ENCODE assay signal across 17 cellular contexts in genomic region chr7:75537731-75538130, GRCh38. TPM values are rescaled to one million over a fixed set of nuclear protein-coding genes. Genes with fewer than 3 reads are reported as not detected.
DNase-seq lines count a peak whose midpoint lies in the region; ATAC-seq and TF ChIP-seq lines count a peak whose summit lies in the region.
"Had no signal": no experiment of that assay in that cellular context is flagged by ENCODE, and none has a peak within 500 bp of the region (broad histone marks: within the 10 kb centered on the region; RNA-seq: fewer than 3 reads in every experiment).

No MANE protein-coding gene starts in this region.

- peaks cover 9% of the 10 kb centered on the region for H3K4me1 Mint-ChIP-seq in activated CD8-positive, alpha-beta memory T cell treated with anti-CD3 and anti-CD28 coated beads, Interleukin-2, amount 10 ng/mL, durations not matched to agents 7 days and 5 days
- peaks cover 18% of the 10 kb centered on the region for H3K4me1 Mint-ChIP-seq in dendritic cell treated with granulocyte-macrophage colony-stimulating factor and Interleukin-4, amounts not matched to agents 40 ng/mL and 50 ng/mL, for 4 days (ENCODE audit: low read depth)
- H3K4me1 Mint-ChIP-seq: GM23338, H9 had no signal

- no TSS peak for BruUV-seq in A673 (replicated peaks; lab: Mats Ljungman, UMichigan)

- intact Hi-C loops in dendritic cell treated with granulocyte-macrophage colony-stimulating factor and Interleukin-4, amounts not matched to agents 40 ng/mL and 50 ng/mL, for 4 days (cut with micrococcal nuclease), result no loop called here
- intact Hi-C loops in A673 (cut with micrococcal nuclease; ENCODE audit: unreplicated experiment), result no loop called here

- H2AFZ ChIP-seq in osteoblast (ENCODE audit: low read length), result no peak overlapping the region
- H2AFZ ChIP-seq: GM23338 had no signal

- no peaks in the 10 kb centered on the region for H4K20me1 ChIP-seq in osteoblast (ENCODE audit: insufficient read depth, low read length)

- H3K36me3 ChIP-seq in osteoblast (ENCODE audit: insufficient read depth, low read length) (peaks cover 28% of the 10 kb centered on the region), A673 (ENCODE audit: insufficient read depth, low read length, poor library complexity, severe bottlenecking) (no peaks in the 10 kb centered on the region)

- H3K4me3 Mint-ChIP-seq in activated CD8-positive, alpha-beta memory T cell treated with anti-CD3 and anti-CD28 coated beads, Interleukin-2, amount 10 ng/mL, durations not matched to agents 7 days and 5 days, result no peak overlapping the region
- no peak overlapping the region for H3K4me3 Mint-ChIP-seq in dendritic cell treated with granulocyte-macrophage colony-stimulating factor and Interleukin-4, amounts not matched to agents 40 ng/mL and 50 ng/mL, for 4 days
- H3K4me3 Mint-ChIP-seq: CD4-positive, alpha-beta T cell; GM23338; H9 had no signal

- H3K4me3 ChIP-seq in osteoblast (ENCODE audit: insufficient read depth, low read length), result no peak overlapping the region
- no peak overlapping the region for H3K4me3 ChIP-seq in A673 (ENCODE audit: low read depth, low read length, poor library complexity, severe bottlenecking)
- H3K4me3 ChIP-seq: GM23338 had no signal

- H3K27ac Mint-ChIP-seq in activated CD8-positive, alpha-beta memory T cell treated with anti-CD3 and anti-CD28 coated beads, Interleukin-2, amount 10 ng/mL, durations not matched to agents 7 days and 5 days, result no peak overlapping the region
- peak overlapping the region; percentile 77 for H3K27ac Mint-ChIP-seq in dendritic cell treated with granulocyte-macrophage colony-stimulating factor and Interleukin-4, amounts not matched to agents 40 ng/mL and 50 ng/mL, for 4 days
- H3K27ac Mint-ChIP-seq: CD4-positive, alpha-beta T cell; GM23338; H9 had no signal

- H3K36me3 Mint-ChIP-seq in activated CD8-positive, alpha-beta memory T cell treated with anti-CD3 and anti-CD28 coated beads, Interleukin-2, amount 10 ng/mL, durations not matched to agents 7 days and 5 days, result peaks cover 2% of the 10 kb centered on the region
- H3K36me3 Mint-ChIP-seq in dendritic cell treated with granulocyte-macrophage colony-stimulating factor and Interleukin-4, amounts not matched to agents 40 ng/mL and 50 ng/mL, for 4 days (ENCODE audit: low read depth), result peaks cover 77% of the 10 kb centered on the region

- H3K4me1 ChIP-seq in osteoblast (ENCODE audit: insufficient read depth, low read length) (peaks cover 12% of the 10 kb centered on the region), A673 (ENCODE audit: insufficient read depth, low read length, poor library complexity, severe bottlenecking) (no peaks in the 10 kb centered on the region)

- no peak for TF ChIP-seq CTCF in osteoblast (IDR thresholded peaks at IDR 0.05; ENCODE audit: extremely low read depth, low read depth, low read length)
- no peak for TF ChIP-seq CTCF in A673 (conservative IDR thresholded peaks at IDR 0.05; ENCODE audit: low read depth, low read length)

- no peaks in the 10 kb centered on the region for H3K27me3 Mint-ChIP-seq in activated CD8-positive, alpha-beta memory T cell treated with anti-CD3 and anti-CD28 coated beads, Interleukin-2, amount 10 ng/mL, durations not matched to agents 7 days and 5 days
- no peaks in the 10 kb centered on the region for H3K27me3 Mint-ChIP-seq in dendritic cell treated with granulocyte-macrophage colony-stimulating factor and Interleukin-4, amounts not matched to agents 40 ng/mL and 50 ng/mL, for 4 days
- H3K27me3 Mint-ChIP-seq: CD4-positive, alpha-beta T cell had no signal

- ATAC-seq in activated CD8-positive, alpha-beta memory T cell treated with anti-CD3 and anti-CD28 coated beads, Interleukin-2, amount 10 ng/mL, durations not matched to agents 7 days and 5 days, result no peak
- ATAC-seq in HG02884 (IDR thresholded peaks at IDR 0.05; ENCODE audit: unreplicated experiment) (no peak), HG03469 (IDR thresholded peaks at IDR 0.05; ENCODE audit: unreplicated experiment) (no peak)
- ATAC-seq: GM23338, HepG2 had no signal

- no peak overlapping the region for H3K4me2 ChIP-seq in osteoblast (ENCODE audit: insufficient read depth, low read length)
- H3K4me2 ChIP-seq: GM23338 had no signal

- peak; percentile 18 for DNase-seq in activated CD8-positive, alpha-beta memory T cell treated with anti-CD3 and anti-CD28 coated beads, Interleukin-2, amount 10 ng/mL, durations not matched to agents 7 days and 5 days
- DNase-seq in activated CD8-positive, alpha-beta memory T cell treated with anti-CD3 and anti-CD28 coated beads for 24 hours, result no peak
- DNase-seq in osteoblast (ENCODE audit: insufficient read length, low spot score, missing footprints) (peak; percentile 14), substantia nigra (lab: John Stamatoyannopoulos, UW) (no peak), A673 (ENCODE audit: low spot score) (no peak)
- DNase-seq: 8988T; ACHN; Calu3; CD4-positive, alpha-beta T cell; DMS 273 treated with DMSO at 0.1 percent for 48 hours; H9 had no signal

- CTCF ChIA-PET in activated CD8-positive, alpha-beta memory T cell treated with anti-CD3 and anti-CD28 coated beads, Interleukin-2, amount 10 ng/mL, durations not matched to agents 7 days and 5 days (lab: Charles Lee), result no interaction called here
- CTCF ChIA-PET in A673 (lab: Charles Lee), result no interaction called here

- no peaks in the 10 kb centered on the region for H3K79me2 ChIP-seq in osteoblast (ENCODE audit: insufficient read depth, low read length)

- H3K9me3 ChIP-seq in osteoblast (ENCODE audit: low read depth, low read length) (no peaks in the 10 kb centered on the region), A673 (ENCODE audit: low read depth, low read length, poor library complexity, severe bottlenecking) (no peaks in the 10 kb centered on the region)

- H3K27ac ChIP-seq in osteoblast (ENCODE audit: low read depth, low read length), result no peak overlapping the region
- H3K27ac ChIP-seq in substantia nigra (ENCODE audit: low read depth, low read length, poor library complexity, severe bottlenecking), result peak overlapping the region; percentile 49
- no peak overlapping the region for H3K27ac ChIP-seq in A673 (ENCODE audit: low read depth, low read length, poor library complexity, severe bottlenecking)

- no peaks in the 10 kb centered on the region for H3K9me3 Mint-ChIP-seq in activated CD8-positive, alpha-beta memory T cell treated with anti-CD3 and anti-CD28 coated beads, Interleukin-2, amount 10 ng/mL, durations not matched to agents 7 days and 5 days (ENCODE audit: low read depth)
- no peaks in the 10 kb centered on the region for H3K9me3 Mint-ChIP-seq in dendritic cell treated with granulocyte-macrophage colony-stimulating factor and Interleukin-4, amounts not matched to agents 40 ng/mL and 50 ng/mL, for 4 days
- H3K9me3 Mint-ChIP-seq: CD4-positive, alpha-beta T cell; GM23338; H9 had no signal

- POLR2A ChIA-PET in A673 (lab: Charles Lee; ENCODE audit: low non-redundant PET), result no interaction called here

- no peaks in the 10 kb centered on the region for H3K27me3 ChIP-seq in osteoblast (ENCODE audit: insufficient read depth, low read length)
- H3K27me3 ChIP-seq in A673 (replicated peaks; ENCODE audit: insufficient read depth, low read depth, low read length, poor library complexity), result no peaks in the 10 kb centered on the region

RNA-seq across cellular contexts. Expression of gene SPDYE5, which starts 45.6 kb away (rescaled TPM):
- total RNA-seq in activated CD8-positive, alpha-beta memory T cell treated with anti-CD3 and anti-CD28 coated beads, Interleukin-2, amount 10 ng/mL, durations not matched to agents 7 days and 5 days, result under 1 TPM in 1 of 2 experiments, not detected in 1; 0.15 TPM
- total RNA-seq in osteoblast, result under 0.01 TPM in 1 of 2 replicates, not detected in the other
- total RNA-seq in A673 (2021), result not detected in 2 replicates
- total RNA-seq: Calu3, Daoy, GM23338, H9, HepG2 had no signal

RNA-seq across cellular contexts. Expression of gene POM121C, which starts 51.6 kb away (rescaled TPM):
- total RNA-seq in activated CD8-positive, alpha-beta memory T cell treated with anti-CD3 and anti-CD28 coated beads, Interleukin-2, amount 10 ng/mL, durations not matched to agents 7 days and 5 days, result 10 to 100 TPM; 73.3 to 73.6 TPM
- total RNA-seq in osteoblast (13.8 and 16.5 TPM in 2 replicates), A673 (2021) (58.6 and 62.1 TPM in 2 replicates)

Comparison
In these comparisons a context has a peak if more than half of its experiments do, and no peak if none do; other contexts are left out.
1. DNase-seq: peak in activated CD8-positive, alpha-beta memory T cell treated with anti-CD3 and anti-CD28 coated beads, Interleukin-2, amount 10 ng/mL, durations not matched to agents 7 days and 5 days (single experiment) and osteoblast (single experiment); none in activated CD8-positive, alpha-beta memory T cell treated with anti-CD3 and anti-CD28 coated beads for 24 hours (single experiment), substantia nigra (0 of 49) and A673 (single experiment).